22 cellular contexts compared by ENCODE assay signal in genomic region chr5:109844695-109845094, GRCh38.
A peak's percentile ranks its signal among the peaks of the same experiment; 100 is the strongest.
DNase-seq lines count a peak whose midpoint lies in the region; ATAC-seq and TF ChIP-seq lines count a peak whose summit lies in the region.
"Had no signal": no experiment of that assay in that cellular context is flagged by ENCODE, and none has a peak within 500 bp of the region (broad histone marks: within the 10 kb centered on the region; RNA-seq: fewer than 3 reads in every experiment).

No MANE protein-coding gene starts in this region.

- no peak overlapping the region for H3K27ac Mint-ChIP-seq in activated CD8-positive, alpha-beta T cell treated with anti-CD3 and anti-CD28 coated beads for 36 hours

- no peak for TF ChIP-seq CTCF in activated CD8-positive, alpha-beta T cell treated with anti-CD3 and anti-CD28 coated beads for 36 hours (IDR thresholded peaks at IDR 0.05)

- no peak overlapping the region for H3K4me3 Mint-ChIP-seq in activated CD8-positive, alpha-beta T cell treated with anti-CD3 and anti-CD28 coated beads for 36 hours

- ATAC-seq in activated CD8-positive, alpha-beta T cell treated with anti-CD3 and anti-CD28 coated beads for 36 hours = no peak

- H3K4me1 Mint-ChIP-seq in activated CD8-positive, alpha-beta T cell treated with anti-CD3 and anti-CD28 coated beads for 36 hours (ENCODE audit: low read depth) = peaks cover 32% of the 10 kb centered on the region

- POLR2A ChIA-PET in activated CD8-positive, alpha-beta T cell treated with anti-CD3 and anti-CD28 coated beads for 36 hours (lab: Charles Lee) = no interaction called here

- no peaks in the 10 kb centered on the region for H3K9me3 ChIP-seq in effector memory CD4-positive, alpha-beta T cell (ENCODE audit: control insufficient read depth, low read length)
- H3K9me3 ChIP-seq: prostate gland, thoracic aorta had no signal

- H3K27me3 ChIP-seq in effector memory CD4-positive, alpha-beta T cell (replicated peaks; ENCODE audit: control insufficient read depth, insufficient read depth, low read length, poor library complexity, severe bottlenecking) = no peaks in the 10 kb centered on the region
- H3K27me3 ChIP-seq: BLaER1, hepatocyte had no signal

- intact Hi-C loops in activated CD8-positive, alpha-beta T cell treated with anti-CD3 and anti-CD28 coated beads for 36 hours (cut with micrococcal nuclease) = no loop called here

- peaks cover 82% of the 10 kb centered on the region for H3K36me3 Mint-ChIP-seq in activated CD8-positive, alpha-beta T cell treated with anti-CD3 and anti-CD28 coated beads for 36 hours (ENCODE audit: low read depth)

- CTCF ChIA-PET in activated CD8-positive, alpha-beta T cell treated with anti-CD3 and anti-CD28 coated beads for 36 hours (lab: Charles Lee) = no interaction called here

- H3K4me3 ChIP-seq in effector memory CD4-positive, alpha-beta T cell (ENCODE audit: insufficient read depth, low read depth, low read length, poor library complexity, severe bottlenecking) = no peak overlapping the region
- H3K4me3 ChIP-seq: BLaER1, hepatocyte, prostate gland, thoracic aorta had no signal

- peaks cover 9% of the 10 kb centered on the region for H3K9me3 Mint-ChIP-seq in activated CD8-positive, alpha-beta T cell treated with anti-CD3 and anti-CD28 coated beads for 36 hours

- peak; percentile 48 for DNase-seq in GM04504 (ENCODE audit: low read depth)
- DNase-seq in amniotic epithelial cell (ENCODE audit: low read depth) = peak; percentile 98
- DNase-seq in fibroblast of peridontal ligament (ENCODE audit: extremely low read depth) = peak; percentile 79
- DNase-seq in renal cortical epithelial cell (ENCODE audit: low read depth) = peak; percentile 54
- no peak for DNase-seq in RKO (ENCODE audit: low spot score)
- DNase-seq in activated CD8-positive, alpha-beta T cell treated with anti-CD3 and anti-CD28 coated beads for 36 hours = no peak
- no peak for DNase-seq in effector memory CD4-positive, alpha-beta T cell
- no peak for DNase-seq in Ammon's horn (ENCODE audit: low spot score)
- DNase-seq: activated effector memory CD4-positive, alpha-beta T cell treated with Interleukin-2 at 50 U/mL for 16 hours; anterior cingulate cortex; GF-D8; mesendoderm; NCI-H1105 treated with DMSO at 0.1 percent for 48 hours; NCI-H2107; NCI-H526; SIG-M5; stimulated activated CD4-positive, alpha-beta T cell treated with anti-CD3 and anti-CD28 coated beads, Interleukin-12 subunit alpha, Interleukin-12 subunit beta, amount 100 ng/mL, for 4 hours; T-helper 2 cell had no signal

- H3K4me1 ChIP-seq in effector memory CD4-positive, alpha-beta T cell (ENCODE audit: control insufficient read depth, insufficient read depth, low read length, poor library complexity, severe bottlenecking) = no peaks in the 10 kb centered on the region
- H3K4me1 ChIP-seq: BLaER1, prostate gland had no signal

- H3K36me3 ChIP-seq in effector memory CD4-positive, alpha-beta T cell (ENCODE audit: control insufficient read depth, insufficient read depth, low read length) = peaks cover 27% of the 10 kb centered on the region
- H3K36me3 ChIP-seq: prostate gland had no signal

- no peaks in the 10 kb centered on the region for H3K27me3 Mint-ChIP-seq in activated CD8-positive, alpha-beta T cell treated with anti-CD3 and anti-CD28 coated beads for 36 hours

- no peak overlapping the region for H3K27ac ChIP-seq in effector memory CD4-positive, alpha-beta T cell (ENCODE audit: insufficient read depth, low read length, poor library complexity, severe bottlenecking)
- H3K27ac ChIP-seq: BLaER1, hepatocyte, prostate gland, thoracic aorta had no signal

Comparison
In these comparisons a context has a peak if more than half of its experiments do, and no peak if none do; other contexts are left out.
1. DNase-seq: peak in GM04504 (single experiment), amniotic epithelial cell (single experiment), fibroblast of peridontal ligament (single experiment) and renal cortical epithelial cell (single experiment); none in RKO (single experiment), activated CD8-positive, alpha-beta T cell treated with anti-CD3 and anti-CD28 coated beads for 36 hours (single experiment), effector memory CD4-positive, alpha-beta T cell (0 of 3) and Ammon's horn (single experiment).